In the genomic region with DNA sequence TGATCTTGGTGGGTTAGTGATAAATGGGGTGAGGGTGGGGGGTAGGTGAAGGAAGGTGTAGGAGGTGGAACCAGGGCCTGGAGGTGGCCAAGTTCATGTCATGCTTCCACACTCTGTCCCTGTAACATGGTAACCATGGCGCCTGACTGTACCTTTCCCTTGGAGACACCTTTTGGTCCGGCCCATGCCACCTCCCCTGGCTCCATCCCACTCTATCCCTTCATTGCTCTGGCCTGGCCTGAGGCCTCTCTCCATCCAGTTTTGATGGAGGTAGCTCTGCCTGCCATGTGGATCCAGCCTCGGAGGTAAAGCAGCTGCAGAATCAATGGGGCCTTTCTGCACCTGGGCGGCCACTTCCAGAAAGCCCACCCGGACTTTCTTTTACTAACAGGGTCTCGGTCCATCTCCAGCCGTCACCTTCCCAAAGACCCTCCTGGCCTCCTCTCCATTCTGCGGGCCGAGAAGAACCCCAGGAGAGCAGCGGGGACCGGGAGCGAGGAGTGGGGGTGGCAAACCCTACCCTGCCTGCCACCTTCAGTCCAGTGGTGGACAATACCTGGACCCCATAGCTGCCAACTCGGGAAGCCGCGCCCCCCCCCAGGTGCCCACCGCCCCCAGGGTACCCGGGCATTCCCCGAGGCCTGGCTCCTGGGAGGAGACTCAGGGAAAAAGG, we compare ENCODE assay signal across 8 cellular contexts. TPM values are rescaled to one million over a fixed set of nuclear protein-coding genes. Genes with fewer than 3 reads are reported as not detected.
DNase-seq lines count a peak whose midpoint lies in the region; ATAC-seq and TF ChIP-seq lines count a peak whose summit lies in the region.

No MANE protein-coding gene starts in this region.

- H3K36me3 ChIP-seq in SJSA1, result peaks cover 38% of the 10 kb centered on the region
- peaks cover 3 to 19% of the 10 kb centered on the region in 2 donors for H3K36me3 ChIP-seq in psoas muscle (ENCODE audit: insufficient read depth in 1 of 2, low read depth in 1 of 2)

- H3K4me3 ChIP-seq in GM12864 (ENCODE audit: low read depth, low read length) (peak overlapping the region; percentile 95), SJSA1 (peak overlapping the region; percentile 100), fibroblast of villous mesenchyme (ENCODE audit: low read depth, low read length) (peak overlapping the region; percentile 96), psoas muscle (peak overlapping the region; percentile 82)

- no peaks in the 10 kb centered on the region for H3K27me3 ChIP-seq in SJSA1 (replicated peaks)
- H3K27me3 ChIP-seq in psoas muscle (ENCODE audit: insufficient read depth in 3 of 3, low read length in 2 of 3), result no peaks in the 10 kb centered on the region

- H3K9me3 ChIP-seq in SJSA1 (replicated peaks), result peaks cover 4% of the 10 kb centered on the region; the same call in 1 of the 2 replicates
- H3K9me3 ChIP-seq in psoas muscle, result no peaks in the 10 kb centered on the region

- no peak overlapping the region for H3K27ac ChIP-seq in SJSA1
- peak overlapping the region; percentile 99 for H3K27ac ChIP-seq in psoas muscle

- WGBS in psoas muscle, 3 donors, result 18 to 26% (median 23%) methylated on average over 17 to 18 of the region's 18 CpGs

- H3K4me1 ChIP-seq in SJSA1 (replicated peaks) (peaks cover 16% of the 10 kb centered on the region), psoas muscle (peaks cover 10% of the 10 kb centered on the region)

- TF ChIP-seq CTCF in GM12864 (IDR thresholded peaks at IDR 0.05; ENCODE audit: low read depth, low read length, missing control alignments), result no peak
- no peak for TF ChIP-seq CTCF in fibroblast of villous mesenchyme (IDR thresholded peaks at IDR 0.05; ENCODE audit: insufficient read depth, low read depth, low read length)
- TF ChIP-seq CTCF in psoas muscle (IDR thresholded peaks at IDR 0.05), result no peak

- ATAC-seq in psoas muscle (peak; percentile 1 to 32 (median 17)), esophagus mucosa (no peak), GM18907 (IDR thresholded peaks at IDR 0.05; ENCODE audit: unreplicated experiment) (no peak), GM21528 (IDR thresholded peaks at IDR 0.05; ENCODE audit: low FRiP score, unreplicated experiment) (no peak)

- intact Hi-C loops in psoas muscle (cut with DNase I), result no loop called here

- DNase-seq in GM12864 (ENCODE audit: low read depth) (no peak), SJSA1 (ENCODE audit: low read depth in 1 of 2, low spot score in 2 of 2) (no peak), fibroblast of villous mesenchyme (ENCODE audit: low read depth) (no peak), psoas muscle (no peak), NCI-H2171 treated with DMSO at 0.1 percent for 48 hours (lab: John Stamatoyannopoulos, UW) (no peak)

RNA-seq across cellular contexts. Expression of a gene that starts 0.5 kb away (rescaled TPM):
- total RNA-seq in SJSA1 (2014; rRNA removed; shearing (Covaris generic)), result 5.6 and 12.7 TPM in 2 replicates
- total RNA-seq in fibroblast of villous mesenchyme (18.7 and 20.3 TPM in 2 replicates), psoas muscle (10 to 100 TPM; 13.3 to 21.3 (median 19.5) TPM), esophagus mucosa (17.3 TPM)
- polyA plus RNA-seq in psoas muscle, result 1 to 10 TPM; 3.8 to 9.0 (median 5.0) TPM

RNA-seq across cellular contexts. Expression of a gene that starts 8.0 kb away (rescaled TPM):
- total RNA-seq in SJSA1 (2014; rRNA removed; shearing (Covaris generic)), result 0.72 and 1.1 TPM in 2 replicates
- total RNA-seq in fibroblast of villous mesenchyme (1.3 and 1.9 TPM in 2 replicates), psoas muscle (not detected), esophagus mucosa (not detected)
- under 1 TPM in 1 of 3 donors, not detected in 2; 0.08 TPM for polyA plus RNA-seq in psoas muscle

Comparison
In these comparisons a context has a peak if more than half of its experiments do, and no peak if none do; other contexts are left out.
1. ATAC-seq: peak in psoas muscle (4 of 4); none in esophagus mucosa (single experiment), GM18907 (single experiment) and GM21528 (single experiment).
2. Peak in every context shown above with its lines, with median percentiles within 50 percentile points of each other: H3K4me3 ChIP-seq.